8 cellular contexts compared by ENCODE assay signal in genomic region chr5:20972419-20972925, GRCh38.
DNase-seq lines count a peak whose midpoint lies in the region; ATAC-seq and TF ChIP-seq lines count a peak whose summit lies in the region.

No MANE protein-coding gene starts in this region.

- ATAC-seq in aorta (ENCODE audit: low FRiP score) (peak; percentile 64), HG02970 (IDR thresholded peaks at IDR 0.05; ENCODE audit: low FRiP score, unreplicated experiment) (no peak)

- H3K9me3 Mint-ChIP-seq in MCF 10A (ENCODE audit: unreplicated experiment), result no peaks in the 10 kb centered on the region

- H3K4me1 ChIP-seq in liver (ENCODE audit: control insufficient read depth in 4 of 4, insufficient read depth in 4 of 4, low read length in 3 of 4) (no peaks in the 10 kb centered on the region), aorta (ENCODE audit: control insufficient read depth in 1 of 2, insufficient read depth in 2 of 2, low read length in 2 of 2) (no peaks in the 10 kb centered on the region)

- no peaks in the 10 kb centered on the region for H3K36me3 ChIP-seq in liver (ENCODE audit: control insufficient read depth in 4 of 4, insufficient read depth in 3 of 4, low read depth in 1 of 4, low read length in 3 of 4)
- H3K36me3 ChIP-seq in aorta (ENCODE audit: control insufficient read depth in 1 of 2, insufficient read depth in 2 of 2, low read length in 1 of 2), result no peaks in the 10 kb centered on the region

- TF ChIP-seq RAD21 in liver (IDR thresholded peaks at IDR 0.05), result peak; percentile 57 to 60

- CTCF ChIA-PET in HEK293T (lab: Yijun Ruan, JAX), result interaction anchor here (0.5 kb wide), 1 partner anchor 292 kb away, joined by 3 read pairs; no protein-coding TSS in a partner anchor
- CTCF ChIA-PET in MCF 10A (lab: Yijun Ruan, JAX), result interaction anchor here (0.6 to 1.5 kb wide), 11 partner anchors 9 to 960 kb away, joined by 3 to 6 read pairs (median 4); no protein-coding TSS in a partner anchor

- H3K4me3 Mint-ChIP-seq in MCF 10A (ENCODE audit: unreplicated experiment), result peak overlapping the region; percentile 77

- peak overlapping the region in 1 of 3 donors; percentile 23 for H3K4me3 ChIP-seq in liver (ENCODE audit: low read depth in 1 of 3, low read length in 3 of 3)
- no peak overlapping the region for H3K4me3 ChIP-seq in aorta (ENCODE audit: low read length in 2 of 2)

- no TSS peak for BruUV-seq in MCF 10A (replicated peaks; lab: Mats Ljungman, UMichigan)

- H3K4me1 Mint-ChIP-seq in MCF 10A (ENCODE audit: insufficient read depth, unreplicated experiment), result no peaks in the 10 kb centered on the region

- no peaks in the 10 kb centered on the region for H3K9me3 ChIP-seq in liver (ENCODE audit: control insufficient read depth in 4 of 4, low read length in 3 of 4)
- H3K9me3 ChIP-seq in aorta (ENCODE audit: control insufficient read depth, low read length), result no peaks in the 10 kb centered on the region

- H3K27ac Mint-ChIP-seq in MCF 10A (ENCODE audit: low read depth, unreplicated experiment), result peak overlapping the region; percentile 36

- no peaks in the 10 kb centered on the region for H3K36me3 Mint-ChIP-seq in MCF 10A (ENCODE audit: insufficient read depth, unreplicated experiment)

- DNase-seq in DMS53 (lab: John Stamatoyannopoulos, UW), result peak; percentile 97
- DNase-seq in HEK293T (ENCODE audit: extremely low spot score), result peak; percentile 4
- peak; percentile 20 for DNase-seq in NCI-H2171 (lab: John Stamatoyannopoulos, UW)
- DNase-seq in MCF 10A (ENCODE audit: unreplicated experiment), result peak; percentile 68
- DNase-seq in aorta, result no peak
- DNase-seq in NCI-H128 (lab: John Stamatoyannopoulos, UW; ENCODE audit: unreplicated experiment), result no peak

- no peak overlapping the region for H3K9ac ChIP-seq in liver (ENCODE audit: low read depth in 1 of 2, low read length in 2 of 2)

- POLR2A ChIA-PET in HEK293T (lab: Yijun Ruan, JAX) (no interaction called here), MCF 10A (lab: Yijun Ruan, JAX) (interaction anchor here (0.7 kb wide), 1 partner anchor 825 kb away, joined by 3 read pairs; no protein-coding TSS in a partner anchor)

- H3K27ac ChIP-seq in liver (ENCODE audit: low read depth in 1 of 2, low read length in 2 of 2) (no peak overlapping the region), aorta (ENCODE audit: low read depth in 1 of 2, low read length in 2 of 2) (no peak overlapping the region)

- peak; percentile 45 for TF ChIP-seq CTCF in MCF 10A (IDR thresholded peaks at IDR 0.05; ENCODE audit: unreplicated experiment)
- TF ChIP-seq CTCF in liver (IDR thresholded peaks at IDR 0.05; ENCODE audit: low read depth, low read length, missing input control), result peak; percentile 16

- H3K27me3 Mint-ChIP-seq in MCF 10A (ENCODE audit: insufficient read depth, unreplicated experiment), result no peaks in the 10 kb centered on the region

- 28% methylated on average over 7 of the region's 7 CpGs for WGBS in liver
- WGBS in aorta, 2 donors, result 40 to 44% methylated on average over 7 of the region's 7 CpGs

- intact Hi-C loops in MCF 10A (cut with micrococcal nuclease) (loop anchor here (1.0 to 10.0 kb wide), 4 partner anchors 292 to 831 kb away; no protein-coding TSS in a partner anchor), aorta (cut with DNase I) (no loop called here)

- no peaks in the 10 kb centered on the region for H3K27me3 ChIP-seq in liver (ENCODE audit: control insufficient read depth in 4 of 4, insufficient read depth in 4 of 4, low read length in 3 of 4)
- no peaks in the 10 kb centered on the region for H3K27me3 ChIP-seq in aorta (ENCODE audit: control insufficient read depth in 1 of 2, insufficient read depth in 2 of 2, low read length in 1 of 2)

TF ChIP-seq in HEK293T, 16 proteins besides CTCF, POLR2A, EP300 and RAD21:
- no peak for TF ChIP-seq ELF4 (IDR thresholded peaks at IDR 0.05)
- TF ChIP-seq FOXA1 (IDR thresholded peaks at IDR 0.05), result no peak
- no peak for TF ChIP-seq FOXK2 (IDR thresholded peaks at IDR 0.05)
- no peak for TF ChIP-seq ZNF384 (IDR thresholded peaks at IDR 0.05)
- TF ChIP-seq HDGF (IDR thresholded peaks at IDR 0.05; ENCODE audit: borderline replicate concordance), result no peak
- TF ChIP-seq ARNT (IDR thresholded peaks at IDR 0.05), result no peak
- TF ChIP-seq NFRKB (IDR thresholded peaks at IDR 0.05), result no peak
- TF ChIP-seq BHLHE40 (IDR thresholded peaks at IDR 0.05; ENCODE audit: borderline replicate concordance), result no peak
- TF ChIP-seq TARDBP (IDR thresholded peaks at IDR 0.05), result no peak
- TF ChIP-seq FOXM1 (IDR thresholded peaks at IDR 0.05; ENCODE audit: borderline replicate concordance), result no peak
- TF ChIP-seq L3MBTL2 (conservative IDR thresholded peaks at IDR 0.05), result no peak
- TF ChIP-seq, protein P1, sequence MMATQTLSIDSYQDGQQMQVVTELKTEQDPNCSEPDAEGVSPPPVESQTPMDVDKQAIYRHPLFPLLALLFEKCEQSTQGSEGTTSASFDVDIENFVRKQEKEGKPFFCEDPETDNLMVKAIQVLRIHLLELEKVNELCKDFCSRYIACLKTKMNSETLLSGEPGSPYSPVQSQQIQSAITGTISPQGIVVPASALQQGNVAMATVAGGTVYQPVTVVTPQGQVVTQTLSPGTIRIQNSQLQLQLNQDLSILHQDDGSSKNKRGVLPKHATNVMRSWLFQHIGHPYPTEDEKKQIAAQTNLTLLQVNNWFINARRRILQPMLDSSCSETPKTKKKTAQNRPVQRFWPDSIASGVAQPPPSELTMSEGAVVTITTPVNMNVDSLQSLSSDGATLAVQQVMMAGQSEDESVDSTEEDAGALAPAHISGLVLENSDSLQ (IDR thresholded peaks at IDR 0.05), result no peak
- TF ChIP-seq SUZ12 (IDR thresholded peaks at IDR 0.05), result no peak
- TF ChIP-seq CTBP1 (IDR thresholded peaks at IDR 0.05; ENCODE audit: borderline replicate concordance), result no peak
- no peak for TF ChIP-seq LEF1 (IDR thresholded peaks at IDR 0.05; ENCODE audit: borderline replicate concordance)
- TF ChIP-seq SP1 (IDR thresholded peaks at IDR 0.05), result no peak

TF ChIP-seq in liver, 16 proteins besides CTCF, POLR2A, EP300 and RAD21:
- TF ChIP-seq HNF4G (IDR thresholded peaks at IDR 0.05), result no peak
- no peak for TF ChIP-seq MAX (IDR thresholded peaks at IDR 0.05)
- no peak for TF ChIP-seq YY1 (IDR thresholded peaks at IDR 0.05)
- no peak for TF ChIP-seq ATF3 (IDR thresholded peaks at IDR 0.05)
- no peak for TF ChIP-seq JUND (IDR thresholded peaks at IDR 0.05)
- TF ChIP-seq TAF1 (conservative IDR thresholded peaks at IDR 0.05), result no peak
- no peak for TF ChIP-seq REST (IDR thresholded peaks at IDR 0.05)
- TF ChIP-seq FOXA1 (IDR thresholded peaks at IDR 0.05), result no peak
- TF ChIP-seq FOXA2 (IDR thresholded peaks at IDR 0.05), result no peak
- no peak for TF ChIP-seq RXRA (IDR thresholded peaks at IDR 0.05)
- no peak for TF ChIP-seq EGR1 (IDR thresholded peaks at IDR 0.05; ENCODE audit: low read depth in 2 of 2)
- no peak for TF ChIP-seq GABPA (IDR thresholded peaks at IDR 0.05 in 1 of 2, conservative IDR thresholded peaks at IDR 0.05 in 1 of 2)
- no peak for TF ChIP-seq NR2F2 (IDR thresholded peaks at IDR 0.05)
- no peak for TF ChIP-seq HNF4A (conservative IDR thresholded peaks at IDR 0.05)
- no peak for TF ChIP-seq SP1 (IDR thresholded peaks at IDR 0.05)
- TF ChIP-seq, protein P2, sequence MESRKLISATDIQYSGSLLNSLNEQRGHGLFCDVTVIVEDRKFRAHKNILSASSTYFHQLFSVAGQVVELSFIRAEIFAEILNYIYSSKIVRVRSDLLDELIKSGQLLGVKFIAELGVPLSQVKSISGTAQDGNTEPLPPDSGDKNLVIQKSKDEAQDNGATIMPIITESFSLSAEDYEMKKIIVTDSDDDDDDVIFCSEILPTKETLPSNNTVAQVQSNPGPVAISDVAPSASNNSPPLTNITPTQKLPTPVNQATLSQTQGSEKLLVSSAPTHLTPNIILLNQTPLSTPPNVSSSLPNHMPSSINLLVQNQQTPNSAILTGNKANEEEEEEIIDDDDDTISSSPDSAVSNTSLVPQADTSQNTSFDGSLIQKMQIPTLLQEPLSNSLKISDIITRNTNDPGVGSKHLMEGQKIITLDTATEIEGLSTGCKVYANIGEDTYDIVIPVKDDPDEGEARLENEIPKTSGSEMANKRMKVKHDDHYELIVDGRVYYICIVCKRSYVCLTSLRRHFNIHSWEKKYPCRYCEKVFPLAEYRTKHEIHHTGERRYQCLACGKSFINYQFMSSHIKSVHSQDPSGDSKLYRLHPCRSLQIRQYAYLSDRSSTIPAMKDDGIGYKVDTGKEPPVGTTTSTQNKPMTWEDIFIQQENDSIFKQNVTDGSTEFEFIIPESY (IDR thresholded peaks at IDR 0.05), result no peak
TF ChIP-seq in liver: peak in this region for 0.

Comparison
In these comparisons a context has a peak if more than half of its experiments do, and no peak if none do; other contexts are left out.
1. DNase-seq: peak in DMS53 (single experiment), HEK293T (single experiment), NCI-H2171 (single experiment) and MCF 10A (single experiment); none in aorta (0 of 2) and NCI-H128 (single experiment).